Comparison of ENCODE assay signal across 28 cellular contexts in genomic region chr1:228424685-228425660, GRCh38. TPM values are rescaled to one million over a fixed set of nuclear protein-coding genes. Genes with fewer than 3 reads are reported as not detected.
"Had no signal": no experiment of that assay in that cellular context is flagged by ENCODE, and none has a peak within 500 bp of the region (broad histone marks: within the 10 kb centered on the region; RNA-seq: fewer than 3 reads in every experiment).

No MANE protein-coding gene starts in this region.

- H3K4me2 ChIP-seq: SK-N-SH had no signal

- H3K4me1 ChIP-seq: SJCRH30 had no signal

- H3K36me3 ChIP-seq: SJCRH30 had no signal

- H3K4me3 ChIP-seq: SJCRH30 had no signal

- H3K27ac ChIP-seq: SJCRH30, VCaP had no signal

- FAIRE-seq: astrocyte had no signal

- ATAC-seq: activated CD4-positive, alpha-beta T cell treated with anti-CD3 and anti-CD28 coated beads for 36 hours; activated T-helper 17 cell treated with anti-CD3 and anti-CD28 coated beads, Interleukin-2, amount 50 U/mL, for 72 hours had no signal

- DNase-seq: activated CD4-positive, alpha-beta memory T cell treated with anti-CD3 and anti-CD28 coated beads, Interleukin-2, amount 10 ng/mL, durations not matched to agents 7 days and 5 days; activated CD4-positive, alpha-beta T cell treated with anti-CD3 and anti-CD28 coated beads for 36 hours; activated CD4-positive, alpha-beta T cell treated with anti-CD3 and anti-CD28 coated beads, Interleukin-2, amount 50 U/mL, for 1 hour; activated gamma-delta T cell; activated naive CD4-positive, alpha-beta T cell treated with anti-CD3 and anti-CD28 coated beads for 36 hours; activated T-cell treated with anti-CD3 and anti-CD28 coated beads for 4 hours; activated T-cell treated with anti-CD3 and anti-CD28 coated beads, Interleukin-2, amount 50 U/mL, for 48 hours; amygdala; KG1; NCI-H1048; NCI-H146; NCI-H1930; NCI-H2107; NCI-H2171 treated with DMSO at 0.1 percent for 48 hours; NCI-H226; NCI-H526; NCI-H774; Right ventricle myocardium superior; RPMI8226; SJCRH30; SK-N-SH; T-helper 1 cell had no signal

- H3K9ac ChIP-seq: SK-N-SH had no signal

- H3K9me3 ChIP-seq: SJCRH30, SK-N-SH had no signal

RNA-seq across cellular contexts. Expression of gene TRIM17, which starts 8.3 kb away (rescaled TPM):
- total RNA-seq: LHCN-M2, M059J, NCI-H460, SJCRH30 had no signal
